Comparison of ENCODE assay signal across 8 cellular contexts in genomic region chr1:71307451-71307850, GRCh38.
A peak's percentile ranks its signal among the peaks of the same experiment; 100 is the strongest.
DNase-seq lines count a peak whose midpoint lies in the region; ATAC-seq and TF ChIP-seq lines count a peak whose summit lies in the region.

No MANE protein-coding gene starts in this region.

- H3K9me3 ChIP-seq in fibroblast of lung (ENCODE audit: control insufficient read depth, insufficient read depth, low read depth, low read length) = no peaks in the 10 kb centered on the region

- ATAC-seq in sciatic nerve (no peak), GM21528 (IDR thresholded peaks at IDR 0.05; ENCODE audit: low FRiP score, unreplicated experiment) (no peak)

- TF ChIP-seq CTCF in NB4 (IDR thresholded peaks at IDR 0.05; ENCODE audit: low read depth, low read length) (no peak), fibroblast of lung (conservative IDR thresholded peaks at IDR 0.05 in 1 of 2, IDR thresholded peaks at IDR 0.05 in 1 of 2; ENCODE audit: low read depth in 1 of 2, low read length in 2 of 2) (no peak), GM13976 (IDR thresholded peaks at IDR 0.05; ENCODE audit: borderline replicate concordance, control extremely low read depth, extremely low read depth, insufficient read depth, missing control alignments) (no peak)

- in situ Hi-C loops in GM13976 (cut with MboI; ENCODE audit: low sequenced_read_pairs, unreplicated experiment) = no loop called here

- H3K4me3 ChIP-seq in NB4 (ENCODE audit: low read depth, low read length) (no peak overlapping the region), fibroblast of lung (replicated peaks in 1 of 4; ENCODE audit: control extremely low read depth in 1 of 4, insufficient read depth in 1 of 4, low read depth in 3 of 4, low read length in 4 of 4) (no peak overlapping the region)

- no peaks in the 10 kb centered on the region for H3K79me2 ChIP-seq in fibroblast of lung (ENCODE audit: control insufficient read depth, insufficient read depth, low read length)

- H3K27ac ChIP-seq in fibroblast of lung (ENCODE audit: insufficient read depth, low read length) = no peak overlapping the region

- no peak for TF ChIP-seq POLR2A in NB4 (IDR thresholded peaks at IDR 0.05; ENCODE audit: extremely low read depth, insufficient read length)

- intact Hi-C loops in sciatic nerve (cut with DNase I) = no loop called here

- no peak overlapping the region for H2AFZ ChIP-seq in fibroblast of lung (ENCODE audit: low read length)

- H4K20me1 ChIP-seq in fibroblast of lung (ENCODE audit: control insufficient read depth, extremely low read depth, insufficient read depth, low read length) = no peaks in the 10 kb centered on the region

- H3K4me2 ChIP-seq in fibroblast of lung (ENCODE audit: extremely low read depth, insufficient read depth, low read length) = no peak overlapping the region

- H3K36me3 ChIP-seq in fibroblast of lung (ENCODE audit: control insufficient read depth, insufficient read depth, low read length) = no peaks in the 10 kb centered on the region

- peak; percentile 79 for DNase-seq in DMS 273 treated with DMSO at 0.1 percent for 48 hours (lab: John Stamatoyannopoulos, UW)
- DNase-seq in H4 (ENCODE audit: low spot score) = peak; percentile 89
- peak; percentile 59 for DNase-seq in NB4 (ENCODE audit: low read depth)
- DNase-seq in fibroblast of lung (ENCODE audit: low read depth in 2 of 2) = peak; percentile 49 to 55
- DNase-seq in sciatic nerve (ENCODE audit: low spot score) = no peak
- DNase-seq in GM13976 (ENCODE audit: low spot score) = no peak
- DNase-seq in cortex of kidney (lab: John Stamatoyannopoulos, UW) = no peak

- no peak overlapping the region for H3K9ac ChIP-seq in fibroblast of lung (ENCODE audit: insufficient read depth, low read length)

- no peaks in the 10 kb centered on the region for H3K27me3 ChIP-seq in fibroblast of lung (ENCODE audit: control insufficient read depth, insufficient read depth, low read length)

- no peaks in the 10 kb centered on the region for H3K4me1 ChIP-seq in fibroblast of lung (ENCODE audit: control insufficient read depth, extremely low read depth, insufficient read depth, low read length)

Comparison
In these comparisons a context has a peak if more than half of its experiments do, and no peak if none do; other contexts are left out.
1. DNase-seq: peak in DMS 273 treated with DMSO at 0.1 percent for 48 hours (single experiment), H4 (single experiment), NB4 (single experiment) and fibroblast of lung (2 of 2); none in sciatic nerve (single experiment), GM13976 (single experiment) and cortex of kidney (single experiment).